ENCODE assay signal across 8 cellular contexts in the genomic region with DNA sequence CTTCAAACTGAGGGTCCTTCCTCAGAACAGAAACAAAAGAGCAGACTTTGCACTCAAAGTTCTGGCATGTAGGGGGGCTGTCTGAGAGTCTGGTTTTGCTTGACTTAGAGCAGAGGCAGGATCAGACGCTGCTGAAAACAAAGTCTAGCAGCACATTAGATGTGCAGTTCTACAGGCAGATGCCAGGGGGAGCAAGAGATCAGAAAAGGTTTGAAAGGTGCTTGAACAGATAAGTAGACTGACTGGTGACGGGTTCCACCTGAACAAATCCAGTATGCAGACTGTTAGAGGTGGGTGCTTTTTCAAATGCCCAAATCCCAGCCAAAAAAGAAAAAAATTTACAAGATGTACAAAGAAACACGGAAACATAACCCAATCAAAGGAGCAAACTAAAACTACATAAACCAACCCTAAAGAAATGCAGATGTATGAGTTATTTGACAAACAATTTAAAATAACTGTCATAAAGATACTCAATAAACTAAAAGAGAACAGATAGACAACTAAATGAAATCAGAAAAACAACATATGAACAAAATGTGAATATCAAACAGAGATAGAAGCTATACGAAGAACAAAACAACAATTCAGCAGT.
DNase-seq lines count a peak whose midpoint lies in the region; ATAC-seq and TF ChIP-seq lines count a peak whose summit lies in the region.

No MANE protein-coding gene starts in this region.

- CTCF ChIA-PET in activated CD4-positive, alpha-beta memory T cell treated with anti-CD3 and anti-CD28 coated beads for 36 hours (lab: Charles Lee) = interaction anchor here (0.9 to 8.6 kb wide), 5 partner anchors 10 to 37 kb away, joined by 3 to 121 read pairs (median 3); no protein-coding TSS in a partner anchor

- peak; percentile 93 for ATAC-seq in GM18909 (IDR thresholded peaks at IDR 0.05; ENCODE audit: poor library complexity, unreplicated experiment)
- peak; percentile 60 for ATAC-seq in HG03060 (IDR thresholded peaks at IDR 0.05; ENCODE audit: low read depth, unreplicated experiment)

- intact Hi-C loops in activated CD4-positive, alpha-beta memory T cell treated with anti-CD3 and anti-CD28 coated beads for 36 hours (cut with micrococcal nuclease) = loop anchor here (1.0 to 5.0 kb wide), 3 partner anchors 30 to 502 kb away; no protein-coding TSS in a partner anchor

- TF ChIP-seq CTCF in fibroblast of mammary gland (conservative IDR thresholded peaks at IDR 0.05; ENCODE audit: control insufficient read depth, insufficient read depth, low read depth, low read length) (peak; percentile 88), progenitor cell of endocrine pancreas (IDR thresholded peaks at IDR 0.05; ENCODE audit: unreplicated experiment) (peak; percentile 72)

- DNase-seq in D341Med (ENCODE audit: low spot score) (peak; percentile 56), NCI-H226 (peak; percentile 9), fibroblast of mammary gland (ENCODE audit: low read depth) (peak; percentile 47), progenitor cell of endocrine pancreas (ENCODE audit: low spot score, unreplicated experiment) (no peak), cortex of kidney (lab: John Stamatoyannopoulos, UW) (no peak)
- DNase-seq in activated CD4-positive, alpha-beta memory T cell treated with anti-CD3 and anti-CD28 coated beads for 36 hours = peak; percentile 34

- H3K4me3 ChIP-seq in fibroblast of mammary gland (ENCODE audit: control insufficient read depth, low read depth, low read length) = no peak overlapping the region

- no peak overlapping the region for H3K4me3 Mint-ChIP-seq in activated CD4-positive, alpha-beta memory T cell treated with anti-CD3 and anti-CD28 coated beads for 36 hours
- H3K4me3 Mint-ChIP-seq in progenitor cell of endocrine pancreas (ENCODE audit: low read depth) = no peak overlapping the region

- H3K27ac Mint-ChIP-seq in activated CD4-positive, alpha-beta memory T cell treated with anti-CD3 and anti-CD28 coated beads for 36 hours = no peak overlapping the region
- no peak overlapping the region for H3K27ac Mint-ChIP-seq in progenitor cell of endocrine pancreas

- no peaks in the 10 kb centered on the region for H3K36me3 Mint-ChIP-seq in activated CD4-positive, alpha-beta memory T cell treated with anti-CD3 and anti-CD28 coated beads for 36 hours
- no peaks in the 10 kb centered on the region for H3K36me3 Mint-ChIP-seq in progenitor cell of endocrine pancreas (ENCODE audit: insufficient read depth)

- POLR2A ChIA-PET in activated CD4-positive, alpha-beta memory T cell treated with anti-CD3 and anti-CD28 coated beads for 36 hours (lab: Charles Lee) = no interaction called here

- H3K9me3 Mint-ChIP-seq in activated CD4-positive, alpha-beta memory T cell treated with anti-CD3 and anti-CD28 coated beads for 36 hours = peaks cover 3% of the 10 kb centered on the region
- H3K9me3 Mint-ChIP-seq in progenitor cell of endocrine pancreas (ENCODE audit: low read depth) = no peaks in the 10 kb centered on the region

- H3K4me1 Mint-ChIP-seq in activated CD4-positive, alpha-beta memory T cell treated with anti-CD3 and anti-CD28 coated beads for 36 hours (ENCODE audit: low read depth) = no peaks in the 10 kb centered on the region
- H3K4me1 Mint-ChIP-seq in progenitor cell of endocrine pancreas (ENCODE audit: low read depth) = peaks cover 5% of the 10 kb centered on the region

- H3K27me3 Mint-ChIP-seq in activated CD4-positive, alpha-beta memory T cell treated with anti-CD3 and anti-CD28 coated beads for 36 hours = peaks cover 11% of the 10 kb centered on the region
- H3K27me3 Mint-ChIP-seq in progenitor cell of endocrine pancreas = peaks cover 3% of the 10 kb centered on the region

Comparison
In these comparisons a context has a peak if more than half of its experiments do, and no peak if none do; other contexts are left out.
1. DNase-seq: peak in D341Med (single experiment), NCI-H226 (single experiment), activated CD4-positive, alpha-beta memory T cell treated with anti-CD3 and anti-CD28 coated beads for 36 hours (single experiment) and fibroblast of mammary gland (single experiment); none in progenitor cell of endocrine pancreas (single experiment) and cortex of kidney (single experiment).